In genomic region chr1:161538925-161539479, GRCh38 we compare ENCODE assay signal across 1 cellular context.
TF ChIP-seq lines count a peak whose summit lies in the region.

No MANE protein-coding gene starts in this region.

TF ChIP-seq in HEK293, 187 proteins besides CTCF, POLR2A, EP300 and RAD21:
- TF ChIP-seq ZNF146 (tag by site-specific recombination; IDR thresholded peaks at IDR 0.05) (peak; percentile 99), ZNF580 (tag by site-specific recombination; IDR thresholded peaks at IDR 0.05) (peak; percentile 89), ZNF280D (tag by site-specific recombination; IDR thresholded peaks at IDR 0.05) (peak; percentile 54; the same call in 1 of the 2 replicates), ZNF157 (tag by site-specific recombination; IDR thresholded peaks at IDR 0.05) (peak; percentile 54; the same call in 1 of the 2 replicates)
